8 cellular contexts compared by ENCODE assay signal in genomic region chrX:138128025-138128671, GRCh38.
A peak's percentile ranks its signal among the peaks of the same experiment; 100 is the strongest.
DNase-seq lines count a peak whose midpoint lies in the region; ATAC-seq and TF ChIP-seq lines count a peak whose summit lies in the region.

No MANE protein-coding gene starts in this region.

- no peak overlapping the region for H3K4me3 Mint-ChIP-seq in mesothelial cell of epicardium

- no peaks in the 10 kb centered on the region for H3K27me3 Mint-ChIP-seq in mesothelial cell of epicardium (ENCODE audit: low read depth)

- H3K9me3 Mint-ChIP-seq in mesothelial cell of epicardium: peaks cover 13% of the 10 kb centered on the region

- ATAC-seq in GM18511 (IDR thresholded peaks at IDR 0.05; ENCODE audit: unreplicated experiment) (peak; percentile 92), HG02870 (IDR thresholded peaks at IDR 0.05; ENCODE audit: unreplicated experiment) (peak; percentile 95), GM19452 (IDR thresholded peaks at IDR 0.05; ENCODE audit: unreplicated experiment) (no peak)

- H3K27ac Mint-ChIP-seq in mesothelial cell of epicardium: no peak overlapping the region

- TF ChIP-seq CTCF in mesothelial cell of epicardium (IDR thresholded peaks at IDR 0.05; ENCODE audit: unreplicated experiment): peak; percentile 43

- in situ Hi-C loops in T47D (cut with HindIII; ENCODE audit: low pct_unique_long_range_greater_than_20kb, low sequenced_read_pairs): no loop called here

- no peaks in the 10 kb centered on the region for H3K36me3 Mint-ChIP-seq in mesothelial cell of epicardium

- H3K4me1 Mint-ChIP-seq in mesothelial cell of epicardium: peaks cover 2% of the 10 kb centered on the region

- peak; percentile 68 for DNase-seq in DMS 273 (lab: John Stamatoyannopoulos, UW; ENCODE audit: unreplicated experiment)
- DNase-seq in NCI-H2081 (lab: John Stamatoyannopoulos, UW): peak; percentile 1 to 8
- DNase-seq in T47D (ENCODE audit: low read depth in 1 of 2, low spot score in 1 of 2): peak; percentile 0 to 42
- DNase-seq in mesothelial cell of epicardium (ENCODE audit: low spot score in 2 of 2, unreplicated experiment in 2 of 2): no peak
- DNase-seq in NCI-H446 treated with DMSO at 0.1 percent for 48 hours (lab: John Stamatoyannopoulos, UW): no peak

Comparison
In these comparisons a context has a peak if more than half of its experiments do, and no peak if none do; other contexts are left out.
1. DNase-seq: peak in DMS 273 (single experiment), NCI-H2081 (2 of 2) and T47D (2 of 2); none in mesothelial cell of epicardium (0 of 2) and NCI-H446 treated with DMSO at 0.1 percent for 48 hours (single experiment).